In genomic region chr2:158993721-158994587, GRCh38 we compare ENCODE assay signal across 17 cellular contexts.
"Had no signal": no experiment of that assay in that cellular context is flagged by ENCODE, and none has a peak within 500 bp of the region (broad histone marks: within the 10 kb centered on the region; RNA-seq: fewer than 3 reads in every experiment).

No MANE protein-coding gene starts in this region.

- DNase-seq: activated CD4-positive, alpha-beta T cell treated with anti-CD3 and anti-CD28 coated beads, Interleukin-2, amount 50 U/mL, for 1 hour; activated naive CD4-positive, alpha-beta T cell treated with anti-CD3 and anti-CD28 coated beads for 36 hours; foreskin fibroblast; hypothalamus; left ventricle myocardium superior; mesenchymal stem cell; nucleus accumbens; small intestine; stimulated activated CD4-positive, alpha-beta T cell treated with anti-CD3 and anti-CD28 coated beads, Interleukin-4, amount 100 ng/mL, for 24 hours; stimulated activated naive CD4-positive, alpha-beta T cell; T-helper 9 cell; tibial artery had no signal

- H3K9me3 Mint-ChIP-seq: activated naive CD4-positive, alpha-beta T cell treated with anti-CD3 and anti-CD28 coated beads for 36 hours; activated T-helper 17 cell treated with anti-CD3 and anti-CD28 coated beads, Interleukin-2, amount 50 U/mL, for 72 hours; natural killer cell treated with Interleukin-12 subunit alpha and Interleukin-12 subunit beta and Interleukin-15 and Interleukin-18, amount 100 ng/mL, for 72 hours had no signal

- H3K27me3 Mint-ChIP-seq: activated T-helper 17 cell treated with anti-CD3 and anti-CD28 coated beads, Interleukin-2, amount 50 U/mL, for 72 hours had no signal

- H3K4me3 ChIP-seq: tibial artery, vagina had no signal

- ATAC-seq: activated CD4-positive, CD25-positive, alpha-beta regulatory T cell treated with anti-CD3 and anti-CD28 coated beads, Interleukin-2, amount 50 U/mL, for 24 hours; activated T-helper 17 cell treated with anti-CD3 and anti-CD28 coated beads, Interleukin-2, amount 50 U/mL, for 72 hours; esophagus mucosa; natural killer cell treated with Interleukin-12 subunit alpha and Interleukin-12 subunit beta and Interleukin-15 and Interleukin-18, amount 100 ng/mL, for 72 hours had no signal

- H3K27ac Mint-ChIP-seq: activated naive CD4-positive, alpha-beta T cell treated with anti-CD3 and anti-CD28 coated beads for 36 hours; activated T-helper 17 cell treated with anti-CD3 and anti-CD28 coated beads, Interleukin-2, amount 50 U/mL, for 72 hours; natural killer cell treated with Interleukin-12 subunit alpha and Interleukin-12 subunit beta and Interleukin-15 and Interleukin-18, amount 100 ng/mL, for 72 hours had no signal

- H3K27me3 ChIP-seq: tibial artery, vagina had no signal

- H3K9me3 ChIP-seq: tibial artery, vagina had no signal

- H3K36me3 ChIP-seq: tibial artery, vagina had no signal

- H3K36me3 Mint-ChIP-seq: natural killer cell treated with Interleukin-12 subunit alpha and Interleukin-12 subunit beta and Interleukin-15 and Interleukin-18, amount 100 ng/mL, for 72 hours had no signal

- H3K4me1 Mint-ChIP-seq: activated T-helper 17 cell treated with anti-CD3 and anti-CD28 coated beads, Interleukin-2, amount 50 U/mL, for 72 hours had no signal

- H3K27ac ChIP-seq: tibial artery, vagina had no signal

- H3K4me3 Mint-ChIP-seq: activated naive CD4-positive, alpha-beta T cell treated with anti-CD3 and anti-CD28 coated beads for 36 hours; activated T-helper 17 cell treated with anti-CD3 and anti-CD28 coated beads, Interleukin-2, amount 50 U/mL, for 72 hours; natural killer cell treated with Interleukin-12 subunit alpha and Interleukin-12 subunit beta and Interleukin-15 and Interleukin-18, amount 100 ng/mL, for 72 hours had no signal
